ENCODE assay signal across 9 cellular contexts in genomic region chr17:13337864-13338371, GRCh38.
DNase-seq lines count a peak whose midpoint lies in the region; ATAC-seq, FAIRE-seq and TF ChIP-seq lines count a peak whose summit lies in the region.
"Had no signal": no experiment of that assay in that cellular context is flagged by ENCODE, and none has a peak within 500 bp of the region (broad histone marks: within the 10 kb centered on the region; RNA-seq: fewer than 3 reads in every experiment).

No MANE protein-coding gene starts in this region.

- peak in 3 of 4 donors; percentile 34 to 52 (median 41) for TF ChIP-seq CTCF in pancreas (IDR thresholded peaks at IDR 0.05)

- no peaks in the 10 kb centered on the region for H3K36me3 ChIP-seq in pancreas

- intact Hi-C loops in pancreas (cut with DNase I): no loop called here

- no peak for FAIRE-seq in pancreas (lab: Jason Lieb, UNC)

- H3K9me3 ChIP-seq in pancreas: no peaks in the 10 kb centered on the region

- DNase-seq in NCI-H345 (lab: John Stamatoyannopoulos, UW): peak; percentile 26
- DNase-seq in NCI-H345 treated with DMSO at 0.1 percent for 48 hours (lab: John Stamatoyannopoulos, UW; ENCODE audit: unreplicated experiment): no peak
- peak; percentile 3 for DNase-seq in SKM-1 (lab: John Stamatoyannopoulos, UW; ENCODE audit: unreplicated experiment)
- peak; percentile 90 for DNase-seq in fibroblast of peridontal ligament (ENCODE audit: extremely low read depth)
- no peak for DNase-seq in pancreas

- peak in 3 of 4 donors; percentile 75 to 92 (median 80) for ATAC-seq in pancreas
- no peak for ATAC-seq in HG02678 (IDR thresholded peaks at IDR 0.05; ENCODE audit: unreplicated experiment)
- ATAC-seq in HG03442 (IDR thresholded peaks at IDR 0.05; ENCODE audit: unreplicated experiment): no peak
- ATAC-seq: stimulated activated naive CD8-positive, alpha-beta T cell treated with anti-CD3 and anti-CD28 coated beads, Interleukin-15, amount 100 ng/mL, for 72 hours had no signal

- H3K4me1 ChIP-seq in pancreas: no peaks in the 10 kb centered on the region

- no peak overlapping the region for H3K27ac ChIP-seq in pancreas

- H3K4me3 ChIP-seq in pancreas: peak overlapping the region in 1 of 4 donors; percentile 11

- WGBS in pancreas, 2 donors: 4% methylated on average over 12 of the region's 12 CpGs

- no peak for TF ChIP-seq EP300 in Ishikawa (IDR thresholded peaks at IDR 0.05; ENCODE audit: borderline replicate concordance)

- peaks cover 0 to 16% (median 0%) of the 10 kb centered on the region in 4 donors for H3K27me3 ChIP-seq in pancreas

- TF ChIP-seq RAD21 in Ishikawa (IDR thresholded peaks at IDR 0.05; ENCODE audit: low read depth): peak; percentile 55

TF ChIP-seq in Ishikawa, 13 proteins besides CTCF, POLR2A, EP300 and RAD21:
- TF ChIP-seq TCF12 (IDR thresholded peaks at IDR 0.05; ENCODE audit: low read depth) (no peak), TEAD4 (IDR thresholded peaks at IDR 0.05) (no peak), NFIC (IDR thresholded peaks at IDR 0.05) (no peak)
- TF ChIP-seq, protein P1, sequence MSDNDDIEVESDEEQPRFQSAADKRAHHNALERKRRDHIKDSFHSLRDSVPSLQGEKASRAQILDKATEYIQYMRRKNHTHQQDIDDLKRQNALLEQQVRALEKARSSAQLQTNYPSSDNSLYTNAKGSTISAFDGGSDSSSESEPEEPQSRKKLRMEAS (IDR thresholded peaks at IDR 0.05): no peak
TF ChIP-seq in Ishikawa: peak in this region for 0.

Comparison
In these comparisons a context has a peak if more than half of its experiments do, and no peak if none do; other contexts are left out.
1. DNase-seq: peak in NCI-H345 (single experiment), SKM-1 (single experiment) and fibroblast of peridontal ligament (single experiment); none in NCI-H345 treated with DMSO at 0.1 percent for 48 hours (single experiment) and pancreas (0 of 6).
2. ATAC-seq: peak in pancreas (3 of 4); none in HG02678 (single experiment) and HG03442 (single experiment).